23 cellular contexts compared by ENCODE assay signal in genomic region chr12:18975933-18976332, GRCh38.
"Had no signal": no experiment of that assay in that cellular context is flagged by ENCODE, and none has a peak within 500 bp of the region (broad histone marks: within the 10 kb centered on the region; RNA-seq: fewer than 3 reads in every experiment).

No MANE protein-coding gene starts in this region.

- H3K9me2 ChIP-seq: SK-N-SH had no signal

- ATAC-seq: Panc1, PC-3 had no signal

- H3K9me3 ChIP-seq: SK-N-SH had no signal

- H3K4me3 ChIP-seq: MG63 had no signal

- H3K36me3 ChIP-seq: MG63 had no signal

- DNase-seq: IMR-90, Karpas-422, KG1, MG63, NCI-H1092, NCI-H1105 treated with DMSO at 0.1 percent for 48 hours, NCI-H1417 treated with DMSO at 0.1 percent for 48 hours, NCI-H146, NCI-H1694 treated with DMSO at 0.1 percent for 48 hours, NCI-H1930, NCI-H2081, NCI-H2171, NCI-H226, NCI-H446, NCI-H510A, NCI-H524 treated with DMSO at 0.1 percent for 48 hours, NCI-H69, NCI-H774, PC-3, SHP77, SK-N-SH had no signal

- H3K9ac ChIP-seq: SK-N-SH had no signal

- H3K27ac ChIP-seq: RWPE1 had no signal

- H3K4me2 ChIP-seq: SK-N-SH had no signal

- H3K27me3 ChIP-seq: MG63 had no signal
